8 cellular contexts compared by ENCODE assay signal in genomic region chrX:31266172-31267076, GRCh38.
DNase-seq lines count a peak whose midpoint lies in the region; ATAC-seq and TF ChIP-seq lines count a peak whose summit lies in the region.

No MANE protein-coding gene starts in this region.

- H3K36me3 Mint-ChIP-seq in T-helper 17 cell (ENCODE audit: low read depth) = no peaks in the 10 kb centered on the region

- H3K79me2 ChIP-seq in PC-3 (ENCODE audit: low read length) = no peaks in the 10 kb centered on the region

- no TSS peak for BruUV-seq in PC-3 (replicated peaks; lab: Mats Ljungman, UMichigan)

- H3K4me1 Mint-ChIP-seq in T-helper 17 cell = peaks cover 2% of the 10 kb centered on the region

- H3K36me3 ChIP-seq in muscle layer of colon (ENCODE audit: insufficient read depth, low read length) (no peaks in the 10 kb centered on the region), PC-3 (ENCODE audit: low read depth, low read length) (no peaks in the 10 kb centered on the region)

- H3K4me3 ChIP-seq in epithelial cell of proximal tubule (ENCODE audit: low read depth, low read length) (peak overlapping the region; percentile 70), muscle layer of colon (ENCODE audit: low read depth in 1 of 2, low read length in 2 of 2) (peak overlapping the region; percentile 46 to 51), PC-3 (ENCODE audit: low read length) (no peak overlapping the region)

- POLR2A ChIA-PET in PC-3 (lab: Charles Lee; ENCODE audit: unreplicated experiment) = no interaction called here

- no peak overlapping the region for H2AFZ ChIP-seq in PC-3 (ENCODE audit: low read length)

- H3K4me1 ChIP-seq in muscle layer of colon (ENCODE audit: insufficient read depth, low read length) (no peaks in the 10 kb centered on the region), PC-3 (ENCODE audit: insufficient read depth, low read length) (no peaks in the 10 kb centered on the region)

- CTCF ChIA-PET in PC-3 (lab: Charles Lee) = no interaction called here

- H3K27ac Mint-ChIP-seq in T-helper 17 cell = no peak overlapping the region

- intact Hi-C loops in PC-3 (cut with micrococcal nuclease) = no loop called here

- peak; percentile 87 for ATAC-seq in GM19043 (IDR thresholded peaks at IDR 0.05; ENCODE audit: low read depth, unreplicated experiment)
- peak; percentile 91 for ATAC-seq in HG03139 (IDR thresholded peaks at IDR 0.05; ENCODE audit: unreplicated experiment)
- peak; percentile 63 for ATAC-seq in T-helper 17 cell
- no peak for ATAC-seq in PC-3

- no peaks in the 10 kb centered on the region for H3K9me2 ChIP-seq in PC-3 (replicated peaks; ENCODE audit: low read length)

- H3F3A ChIP-seq in PC-3 (ENCODE audit: low read length, unreplicated experiment) = no peaks in the 10 kb centered on the region

- peak; percentile 5 for DNase-seq in COLO668 (lab: John Stamatoyannopoulos, UW; ENCODE audit: unreplicated experiment)
- peak; percentile 4 to 18 (median 9) for DNase-seq in T-helper 17 cell
- DNase-seq in epithelial cell of proximal tubule (ENCODE audit: low read depth) = no peak
- no peak for DNase-seq in effector CD4-positive, alpha-beta T cell
- DNase-seq in PC-3 = no peak

- H3K27me3 ChIP-seq in muscle layer of colon (ENCODE audit: control insufficient read depth in 1 of 2, insufficient read depth in 2 of 2, low read length in 2 of 2) = no peaks in the 10 kb centered on the region
- H3K27me3 ChIP-seq in PC-3 (ENCODE audit: low read length) = peaks cover 34% of the 10 kb centered on the region

- peaks cover 20% of the 10 kb centered on the region for H3K27me3 Mint-ChIP-seq in T-helper 17 cell

- H3K9ac ChIP-seq in muscle layer of colon (ENCODE audit: low read length) = no peak overlapping the region
- H3K9ac ChIP-seq in PC-3 (ENCODE audit: low read length) = no peak overlapping the region

- no peak for TF ChIP-seq CTCF in epithelial cell of proximal tubule (conservative IDR thresholded peaks at IDR 0.05; ENCODE audit: low read depth, low read length)
- TF ChIP-seq CTCF in PC-3 (conservative IDR thresholded peaks at IDR 0.05; ENCODE audit: low read depth, low read length) = no peak

- H3K9me3 ChIP-seq in T-helper 17 cell (ENCODE audit: control insufficient read depth, low read length, poor library complexity, severe bottlenecking) (no peaks in the 10 kb centered on the region), muscle layer of colon (ENCODE audit: low read length) (no peaks in the 10 kb centered on the region), PC-3 (ENCODE audit: low read length) (no peaks in the 10 kb centered on the region)

- H3K4me3 Mint-ChIP-seq in T-helper 17 cell = peak overlapping the region; percentile 71

- H3K4me2 ChIP-seq in PC-3 (ENCODE audit: low read length) = no peak overlapping the region

- no peaks in the 10 kb centered on the region for H4K20me1 ChIP-seq in PC-3 (ENCODE audit: low read length)

- H3K27ac ChIP-seq in muscle layer of colon (ENCODE audit: low read depth, low read length) = peak overlapping the region; percentile 46
- H3K27ac ChIP-seq in PC-3 (ENCODE audit: low read length) = no peak overlapping the region

Comparison
In these comparisons a context has a peak if more than half of its experiments do, and no peak if none do; other contexts are left out.
1. DNase-seq: peak in COLO668 (single experiment) and T-helper 17 cell (3 of 3); none in epithelial cell of proximal tubule (single experiment), effector CD4-positive, alpha-beta T cell (single experiment) and PC-3 (single experiment).